19 cellular contexts compared by ENCODE assay signal in the genomic region with DNA sequence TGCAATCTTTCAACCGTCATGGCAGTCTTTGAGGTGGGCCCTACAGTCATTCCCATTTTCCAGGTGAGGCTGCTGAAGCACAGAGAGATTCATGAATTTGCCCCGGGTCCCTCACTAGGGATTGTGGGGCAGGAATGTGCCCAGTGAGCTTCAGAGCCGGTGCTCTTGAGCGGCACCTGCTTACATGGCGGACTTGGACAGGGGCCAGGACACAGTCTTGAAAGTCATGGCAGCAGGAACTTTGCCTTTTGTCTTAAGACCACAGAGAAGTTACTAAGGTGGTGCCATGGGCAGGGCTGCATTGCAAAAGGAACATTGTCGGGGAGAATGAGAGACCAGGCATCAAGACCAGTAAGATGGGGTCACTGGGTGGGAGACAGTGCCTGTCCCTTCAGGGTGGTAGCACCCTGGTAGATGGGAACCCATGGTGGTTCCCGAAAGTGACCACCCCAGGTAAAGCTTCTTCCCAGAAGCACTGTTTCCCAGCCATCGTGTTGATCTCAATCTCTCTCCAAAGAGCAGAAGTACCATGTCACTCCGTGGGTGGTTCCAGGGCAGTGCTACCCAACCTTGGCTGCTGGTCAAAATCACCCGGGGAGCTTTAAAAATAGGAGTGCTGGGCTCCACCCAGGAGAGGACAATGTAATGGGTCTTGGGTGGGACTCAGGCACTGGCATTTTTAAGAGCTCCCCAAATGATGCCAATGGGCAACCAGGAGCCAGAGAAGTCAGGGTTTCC.
DNase-seq lines count a peak whose midpoint lies in the region; ATAC-seq and TF ChIP-seq lines count a peak whose summit lies in the region.
"Had no signal": no experiment of that assay in that cellular context is flagged by ENCODE, and none has a peak within 500 bp of the region (broad histone marks: within the 10 kb centered on the region; RNA-seq: fewer than 3 reads in every experiment).

No MANE protein-coding gene starts in this region.

- H2AFZ ChIP-seq in SK-N-SH (ENCODE audit: low read depth) (0 out of 2 replicates have a peak overlapping the region, but pooled peaks have one; percentile 6), mesenchymal stem cell (ENCODE audit: low read depth, low read length) (no peak overlapping the region)

- H3K4me2 ChIP-seq in SK-N-SH (peak overlapping the region; percentile 57; the same call in 1 of the 2 replicates), mesenchymal stem cell (ENCODE audit: low read length, poor library complexity, severe bottlenecking) (no peak overlapping the region)

- ATAC-seq in SK-N-SH treated with all-trans-retinoic acid at 6 μM for 48 hours (no peak; the same call in 2 of the 3 replicates), thoracic aorta (ENCODE audit: insufficient number of reproducible peaks, low FRiP score, low read depth) (no peak)
- ATAC-seq: Panc1 had no signal

- H3K36me3 ChIP-seq in SK-N-SH (replicated peaks in 1 of 2; ENCODE audit: control insufficient read depth in 1 of 2, insufficient read depth in 2 of 2, low read length in 1 of 2), result peaks cover 0 to 4% of the 10 kb centered on the region in 2 experiments
- no peaks in the 10 kb centered on the region for H3K36me3 ChIP-seq in SJSA1
- peaks cover 0 to 7% of the 10 kb centered on the region in 2 experiments for H3K36me3 ChIP-seq in mesenchymal stem cell (ENCODE audit: control insufficient read depth in 1 of 2, insufficient read depth in 2 of 2, low read depth in 1 of 2, low read length in 2 of 2)
- H3K36me3 ChIP-seq in thoracic aorta, result no peaks in the 10 kb centered on the region
- H3K36me3 ChIP-seq: BLaER1 treated with 17β-estradiol and CSF1 and Interleukin-3, amounts not matched to agents 10 nM and 100 nM; MG63 had no signal

- H3K4ac ChIP-seq in mesenchymal stem cell (ENCODE audit: low read depth in 1 of 2, low read length in 2 of 2), result no peak overlapping the region

- H4K8ac ChIP-seq in mesenchymal stem cell (ENCODE audit: low read length), result no peak overlapping the region

- H2BK15ac ChIP-seq in mesenchymal stem cell (ENCODE audit: low read depth, poor library complexity, severe bottlenecking), result no peak overlapping the region

- no peaks in the 10 kb centered on the region for H3K27me3 ChIP-seq in SK-N-SH (ENCODE audit: insufficient read depth)
- H3K27me3 ChIP-seq in SJSA1 (replicated peaks), result no peaks in the 10 kb centered on the region
- H3K27me3 ChIP-seq in mesenchymal stem cell (ENCODE audit: control insufficient read depth in 1 of 2, insufficient read depth in 1 of 2, low read length in 2 of 2), result peaks cover 0 to 24% of the 10 kb centered on the region in 2 experiments
- no peaks in the 10 kb centered on the region for H3K27me3 ChIP-seq in thoracic aorta (replicated peaks; ENCODE audit: insufficient read depth)
- H3K27me3 ChIP-seq: BLaER1 treated with 17β-estradiol and CSF1 and Interleukin-3, amounts not matched to agents 10 nM and 100 nM; MG63 had no signal

- H2BK120ac ChIP-seq in mesenchymal stem cell (ENCODE audit: low read depth, low read length), result no peak overlapping the region

- H3K9me3 ChIP-seq in SK-N-SH (peaks cover 14% of the 10 kb centered on the region; the same call in 1 of the 2 replicates), SJSA1 (replicated peaks) (no peaks in the 10 kb centered on the region), mesenchymal stem cell (ENCODE audit: control insufficient read depth, low read length) (peaks cover 19% of the 10 kb centered on the region), thoracic aorta (no peaks in the 10 kb centered on the region)
- H3K9me3 ChIP-seq: MG63 had no signal

- H3K27ac ChIP-seq in SK-N-SH (ENCODE audit: low read depth in 2 of 2, low read length in 1 of 2) (peak overlapping the region in 1 of 2 experiments; percentile 73; a peak in 2 of 4 replicates), SJSA1 (peak overlapping the region; percentile 80), mesenchymal stem cell (ENCODE audit: low read length, poor library complexity, severe bottlenecking) (no peak overlapping the region), thoracic aorta (peak overlapping the region; percentile 30 to 51)
- H3K27ac ChIP-seq: 22Rv1; BLaER1 treated with 17β-estradiol and CSF1 and Interleukin-3, amounts not matched to agents 10 nM and 100 nM had no signal

- POLR2A ChIA-PET in SK-N-SH (lab: Yijun Ruan, JAX), result no interaction called here

- no peak overlapping the region for H2BK5ac ChIP-seq in mesenchymal stem cell (ENCODE audit: low read depth, low read length, poor library complexity, severe bottlenecking)

- no peak overlapping the region for H3K4me3 ChIP-seq in SK-N-SH (ENCODE audit: low read depth in 2 of 2, low read length in 1 of 2)
- no peak overlapping the region for H3K4me3 ChIP-seq in SJSA1
- no peak overlapping the region for H3K4me3 ChIP-seq in mesenchymal stem cell (ENCODE audit: insufficient read depth in 1 of 2, low read depth in 1 of 2, low read length in 2 of 2)
- peak overlapping the region; percentile 26 for H3K4me3 ChIP-seq in thoracic aorta
- H3K4me3 ChIP-seq: BLaER1 treated with 17β-estradiol and CSF1 and Interleukin-3, amounts not matched to agents 10 nM and 100 nM; MG63 had no signal

- no peaks in the 10 kb centered on the region for H3K9me2 ChIP-seq in SK-N-SH

- CTCF ChIA-PET in SK-N-SH (lab: Yijun Ruan, JAX), result no interaction called here

- TF ChIP-seq RAD21 in SK-N-SH (IDR thresholded peaks at IDR 0.05; ENCODE audit: low read length), result no peak

- H2BK12ac ChIP-seq in mesenchymal stem cell (ENCODE audit: low read length in 2 of 2), result no peak overlapping the region

- 26% methylated on average over 10 of the region's 10 CpGs for whole genome bisulfite sequencing in SK-N-SH (ENCODE audit: low lambda C conversion rate)
- whole genome bisulfite sequencing in mesenchymal stem cell, result 91% methylated on average over 10 of the region's 10 CpGs

- TF ChIP-seq CTCF in SK-N-SH (IDR thresholded peaks at IDR 0.05) (no peak), thoracic aorta (IDR thresholded peaks at IDR 0.05) (no peak)

- DNase-seq in SK-N-SH (no peak), SJSA1 (ENCODE audit: low read depth in 1 of 2, low spot score in 2 of 2) (no peak), mesenchymal stem cell (no peak), thoracic aorta (ENCODE audit: low spot score) (no peak), GDM1 (lab: John Stamatoyannopoulos, UW) (no peak), NCI-H1694 treated with DMSO at 0.1 percent for 48 hours (lab: John Stamatoyannopoulos, UW) (no peak), putamen (ENCODE audit: low spot score) (no peak)
- DNase-seq: CD4-positive, alpha-beta memory T cell; Karpas-422; NCI-H1417 treated with DMSO at 0.1 percent for 48 hours; NCI-H2029; NCI-H2227 treated with DMSO at 0.1 percent for 48 hours; NCI-H510A; SIG-M5 had no signal

- H2AK5ac ChIP-seq in mesenchymal stem cell (ENCODE audit: low read length, severe bottlenecking), result peak overlapping the region; percentile 12

- H3F3A ChIP-seq in SK-N-SH (replicated peaks; ENCODE audit: insufficient read depth), result peaks cover 32% of the 10 kb centered on the region

- H3K18ac ChIP-seq in mesenchymal stem cell (ENCODE audit: low read depth in 1 of 2, low read length in 2 of 2), result peak overlapping the region in 1 of 2 experiments; percentile 21

- H3K4me1 ChIP-seq in SK-N-SH (ENCODE audit: control insufficient read depth in 1 of 2, insufficient read depth in 2 of 2, low read depth in 1 of 2, low read length in 1 of 2), result peaks cover 0 to 21% of the 10 kb centered on the region in 2 experiments; a peak in 1 of 4 replicates
- H3K4me1 ChIP-seq in SJSA1 (replicated peaks), result peaks cover 47% of the 10 kb centered on the region
- peaks cover 18% of the 10 kb centered on the region for H3K4me1 ChIP-seq in mesenchymal stem cell (ENCODE audit: control insufficient read depth, insufficient read depth, low read depth, low read length)
- peaks cover 0 to 29% of the 10 kb centered on the region in 2 donors for H3K4me1 ChIP-seq in thoracic aorta (ENCODE audit: control insufficient read depth in 1 of 2, low read depth in 2 of 2)

- H4K91ac ChIP-seq in mesenchymal stem cell (ENCODE audit: low read length), result no peak overlapping the region

- no peaks in the 10 kb centered on the region for H3K79me2 ChIP-seq in SK-N-SH (ENCODE audit: insufficient read depth)

- no peaks in the 10 kb centered on the region for H4K20me1 ChIP-seq in SK-N-SH (ENCODE audit: insufficient read depth)
- H4K20me1 ChIP-seq: BLaER1 treated with 17β-estradiol and CSF1 and Interleukin-3, amounts not matched to agents 10 nM and 100 nM had no signal

- no peak overlapping the region for H3K14ac ChIP-seq in mesenchymal stem cell (ENCODE audit: low read length in 2 of 2)

- no peak overlapping the region for H3K23ac ChIP-seq in mesenchymal stem cell (ENCODE audit: low read length in 2 of 2)

- no peaks in the 10 kb centered on the region for H3K79me1 ChIP-seq in mesenchymal stem cell (replicated peaks; ENCODE audit: low read length, poor library complexity, severe bottlenecking)

- H3K9ac ChIP-seq in SK-N-SH (no peak overlapping the region; the same call in 1 of the 2 replicates), mesenchymal stem cell (ENCODE audit: low read length) (no peak overlapping the region)
- H3K9ac ChIP-seq: BLaER1 treated with 17β-estradiol and CSF1 and Interleukin-3, amounts not matched to agents 10 nM and 100 nM had no signal

- TF ChIP-seq EP300 in SK-N-SH (IDR thresholded peaks at IDR 0.05; ENCODE audit: borderline replicate concordance in 1 of 2, low read depth in 1 of 2, low read length in 1 of 2), result no peak

TF ChIP-seq in SK-N-SH, 30 proteins besides CTCF, POLR2A, EP300 and RAD21 (continues in another document):
- TF ChIP-seq EZH2phosphoT487 (IDR thresholded peaks at IDR 0.05; ENCODE audit: borderline replicate concordance, low read depth) (no peak), NRF1 (IDR thresholded peaks at IDR 0.05; ENCODE audit: low read depth, low read length) (no peak)

TF ChIP-seq in SK-N-SH treated with all-trans-retinoic acid at 6 μM for 48 hours, 23 proteins besides CTCF, POLR2A, EP300 and RAD21 (continues in another document):
- no peak for TF ChIP-seq ZFP3 (CRISPR knock-in tag; IDR thresholded peaks at IDR 0.05)
- TF ChIP-seq, protein P1, sequence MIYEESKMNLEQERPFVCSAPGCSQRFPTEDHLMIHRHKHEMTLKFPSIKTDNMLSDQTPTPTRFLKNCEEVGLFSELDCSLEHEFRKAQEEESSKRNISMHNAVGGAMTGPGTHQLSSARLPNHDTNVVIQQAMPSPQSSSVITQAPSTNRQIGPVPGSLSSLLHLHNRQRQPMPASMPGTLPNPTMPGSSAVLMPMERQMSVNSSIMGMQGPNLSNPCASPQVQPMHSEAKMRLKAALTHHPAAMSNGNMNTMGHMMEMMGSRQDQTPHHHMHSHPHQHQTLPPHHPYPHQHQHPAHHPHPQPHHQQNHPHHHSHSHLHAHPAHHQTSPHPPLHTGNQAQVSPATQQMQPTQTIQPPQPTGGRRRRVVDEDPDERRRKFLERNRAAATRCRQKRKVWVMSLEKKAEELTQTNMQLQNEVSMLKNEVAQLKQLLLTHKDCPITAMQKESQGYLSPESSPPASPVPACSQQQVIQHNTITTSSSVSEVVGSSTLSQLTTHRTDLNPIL (CRISPR knock-in tag; IDR thresholded peaks at IDR 0.05; ENCODE audit: low read depth), result no peak
- TF ChIP-seq ZFP30 (CRISPR knock-in tag; IDR thresholded peaks at IDR 0.05), result no peak
